ENCODE assay signal across 1 cellular context in genomic region chr18:50806208-50806616, GRCh38.
TF ChIP-seq lines count a peak whose summit lies in the region.

No MANE protein-coding gene starts in this region.

TF ChIP-seq in HepG2, 621 proteins besides CTCF, POLR2A, EP300 and RAD21 (continued from another document and continues in another):
- TF ChIP-seq, protein P1, sequence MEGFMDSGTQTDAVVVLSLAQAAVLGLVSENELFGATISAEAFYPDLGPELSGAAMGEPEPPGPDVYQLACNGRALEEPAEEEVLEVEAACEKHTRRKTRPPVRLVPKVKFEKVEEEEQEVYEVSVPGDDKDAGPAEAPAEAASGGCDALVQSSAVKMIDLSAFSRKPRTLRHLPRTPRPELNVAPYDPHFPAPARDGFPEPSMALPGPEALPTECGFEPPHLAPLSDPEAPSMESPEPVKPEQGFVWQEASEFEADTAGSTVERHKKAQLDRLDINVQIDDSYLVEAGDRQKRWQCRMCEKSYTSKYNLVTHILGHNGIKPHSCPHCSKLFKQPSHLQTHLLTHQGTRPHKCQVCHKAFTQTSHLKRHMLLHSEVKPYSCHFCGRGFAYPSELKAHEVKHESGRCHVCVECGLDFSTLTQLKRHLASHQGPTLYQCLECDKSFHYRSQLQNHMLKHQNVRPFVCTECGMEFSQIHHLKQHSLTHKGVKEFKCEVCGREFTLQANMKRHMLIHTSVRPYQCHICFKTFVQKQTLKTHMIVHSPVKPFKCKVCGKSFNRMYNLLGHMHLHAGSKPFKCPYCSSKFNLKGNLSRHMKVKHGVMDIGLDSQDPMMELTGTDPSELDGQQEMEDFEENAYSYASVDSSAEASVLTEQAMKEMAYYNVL (CRISPR knock-in tag; IDR thresholded peaks at IDR 0.05; ENCODE audit: borderline replicate concordance), result 0 out of 2 replicates have a peak, but pooled peaks have one; percentile 15
- TF ChIP-seq KAT7 (CRISPR knock-in tag; IDR thresholded peaks at IDR 0.05; ENCODE audit: borderline replicate concordance) (no peak), TCF12 (IDR thresholded peaks at IDR 0.05) (no peak), TCF12 (CRISPR knock-in tag; IDR thresholded peaks at IDR 0.05) (no peak), TBX2 (CRISPR knock-in tag; IDR thresholded peaks at IDR 0.05; ENCODE audit: borderline replicate concordance) (peak; percentile 59; the same call in 1 of the 2 replicates), SPEN (CRISPR knock-in tag; IDR thresholded peaks at IDR 0.05; ENCODE audit: low read depth) (0 out of 2 replicates have a peak, but pooled peaks have one; percentile 33), PHF20 (CRISPR knock-in tag; IDR thresholded peaks at IDR 0.05) (no peak), HOXA3 (CRISPR knock-in tag; IDR thresholded peaks at IDR 0.05) (peak; percentile 33; the same call in 1 of the 2 replicates), RNF2 (conservative IDR thresholded peaks at IDR 0.05; ENCODE audit: low read depth) (peak; percentile 38; the same call in 1 of the 2 replicates), MAZ (IDR thresholded peaks at IDR 0.05; ENCODE audit: borderline replicate concordance, low read depth, low read length) (no peak), MAZ (CRISPR knock-in tag; IDR thresholded peaks at IDR 0.05; ENCODE audit: low read depth) (no peak), TEAD3 (CRISPR knock-in tag; optimal IDR thresholded peaks at IDR 0.05; ENCODE audit: borderline replicate concordance) (no peak), PCBP1 (IDR thresholded peaks at IDR 0.05; ENCODE audit: borderline replicate concordance, low read depth, low read length) (no peak), SP5 (CRISPR knock-in tag; IDR thresholded peaks at IDR 0.05; ENCODE audit: borderline replicate concordance, low read depth) (no peak), ZBTB33 (CRISPR knock-in tag; IDR thresholded peaks at IDR 0.05) (no peak), HMG20A (CRISPR knock-in tag; IDR thresholded peaks at IDR 0.05; ENCODE audit: borderline replicate concordance) (no peak), ZNF891 (CRISPR knock-in tag; IDR thresholded peaks at IDR 0.05) (0 out of 2 replicates have a peak, but pooled peaks have one; percentile 49), IKZF5 (CRISPR knock-in tag; IDR thresholded peaks at IDR 0.05) (no peak), REL (CRISPR knock-in tag; conservative IDR thresholded peaks at IDR 0.05) (no peak), MBNL3 (CRISPR knock-in tag; conservative IDR thresholded peaks at IDR 0.05) (no peak), ATRX (CRISPR knock-in tag; IDR thresholded peaks at IDR 0.05; ENCODE audit: borderline replicate concordance) (no peak), ZUFSP (CRISPR knock-in tag; IDR thresholded peaks at IDR 0.05; ENCODE audit: borderline replicate concordance) (no peak), IRF9 (CRISPR knock-in tag; IDR thresholded peaks at IDR 0.05; ENCODE audit: borderline replicate concordance) (no peak), SP1 (IDR thresholded peaks at IDR 0.05) (no peak), SP1 (CRISPR knock-in tag; IDR thresholded peaks at IDR 0.05) (no peak), NFAT5 (CRISPR knock-in tag; IDR thresholded peaks at IDR 0.05) (no peak), RBM39 (IDR thresholded peaks at IDR 0.05; ENCODE audit: low read depth, low read length, poor library complexity, severe bottlenecking) (no peak), ZNF839 (CRISPR knock-in tag; IDR thresholded peaks at IDR 0.05; ENCODE audit: borderline replicate concordance) (no peak), ZNF263 (CRISPR knock-in tag; IDR thresholded peaks at IDR 0.05) (no peak), MIER3 (CRISPR knock-in tag; IDR thresholded peaks at IDR 0.05; ENCODE audit: borderline replicate concordance) (no peak), ZSCAN25 (CRISPR knock-in tag; IDR thresholded peaks at IDR 0.05) (no peak), ZNF629 (CRISPR knock-in tag; conservative IDR thresholded peaks at IDR 0.05) (no peak), HNRNPH1 (optimal IDR thresholded peaks at IDR 0.05; ENCODE audit: low read depth, low read length) (no peak), NR0B2 (CRISPR knock-in tag; IDR thresholded peaks at IDR 0.05) (0 out of 2 replicates have a peak, but pooled peaks have one; percentile 26), ETV6 (CRISPR knock-in tag; conservative IDR thresholded peaks at IDR 0.05) (no peak), ZNF138 (CRISPR knock-in tag; IDR thresholded peaks at IDR 0.05; ENCODE audit: low read depth) (no peak), SOX5 (CRISPR knock-in tag; IDR thresholded peaks at IDR 0.05; ENCODE audit: borderline replicate concordance) (peak; percentile 32; the same call in 1 of the 2 replicates), SKI (IDR thresholded peaks at IDR 0.05; ENCODE audit: partially characterized antibody) (no peak), MXD1 (CRISPR knock-in tag; IDR thresholded peaks at IDR 0.05) (no peak)
- TF ChIP-seq, protein P2, sequence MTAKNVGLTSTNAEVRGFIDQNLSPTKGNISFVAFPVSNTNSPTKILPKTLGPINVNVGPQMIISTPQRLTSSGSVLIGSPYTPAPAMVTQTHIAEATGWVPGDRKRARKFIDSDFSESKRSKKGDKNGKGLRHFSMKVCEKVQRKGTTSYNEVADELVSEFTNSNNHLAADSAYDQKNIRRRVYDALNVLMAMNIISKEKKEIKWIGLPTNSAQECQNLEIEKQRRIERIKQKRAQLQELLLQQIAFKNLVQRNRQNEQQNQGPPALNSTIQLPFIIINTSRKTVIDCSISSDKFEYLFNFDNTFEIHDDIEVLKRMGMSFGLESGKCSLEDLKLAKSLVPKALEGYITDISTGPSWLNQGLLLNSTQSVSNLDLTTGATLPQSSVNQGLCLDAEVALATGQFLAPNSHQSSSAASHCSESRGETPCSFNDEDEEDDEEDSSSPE (CRISPR knock-in tag; IDR thresholded peaks at IDR 0.05), result peak; percentile 64; the same call in 1 of the 2 replicates
- TF ChIP-seq, protein P3, sequence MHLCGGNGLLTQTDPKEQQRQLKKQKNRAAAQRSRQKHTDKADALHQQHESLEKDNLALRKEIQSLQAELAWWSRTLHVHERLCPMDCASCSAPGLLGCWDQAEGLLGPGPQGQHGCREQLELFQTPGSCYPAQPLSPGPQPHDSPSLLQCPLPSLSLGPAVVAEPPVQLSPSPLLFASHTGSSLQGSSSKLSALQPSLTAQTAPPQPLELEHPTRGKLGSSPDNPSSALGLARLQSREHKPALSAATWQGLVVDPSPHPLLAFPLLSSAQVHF (CRISPR knock-in tag; IDR thresholded peaks at IDR 0.05), result no peak
- TF ChIP-seq, protein P4, sequence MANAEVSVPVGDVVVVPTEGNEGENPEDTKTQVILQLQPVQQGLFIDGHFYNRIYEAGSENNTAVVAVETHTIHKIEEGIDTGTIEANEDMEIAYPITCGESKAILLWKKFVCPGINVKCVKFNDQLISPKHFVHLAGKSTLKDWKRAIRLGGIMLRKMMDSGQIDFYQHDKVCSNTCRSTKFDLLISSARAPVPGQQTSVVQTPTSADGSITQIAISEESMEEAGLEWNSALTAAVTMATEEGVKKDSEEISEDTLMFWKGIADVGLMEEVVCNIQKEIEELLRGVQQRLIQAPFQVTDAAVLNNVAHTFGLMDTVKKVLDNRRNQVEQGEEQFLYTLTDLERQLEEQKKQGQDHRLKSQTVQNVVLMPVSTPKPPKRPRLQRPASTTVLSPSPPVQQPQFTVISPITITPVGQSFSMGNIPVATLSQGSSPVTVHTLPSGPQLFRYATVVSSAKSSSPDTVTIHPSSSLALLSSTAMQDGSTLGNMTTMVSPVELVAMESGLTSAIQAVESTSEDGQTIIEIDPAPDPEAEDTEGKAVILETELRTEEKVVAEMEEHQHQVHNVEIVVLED (CRISPR knock-in tag; IDR thresholded peaks at IDR 0.05; ENCODE audit: borderline replicate concordance), result no peak
- TF ChIP-seq, protein P5, sequence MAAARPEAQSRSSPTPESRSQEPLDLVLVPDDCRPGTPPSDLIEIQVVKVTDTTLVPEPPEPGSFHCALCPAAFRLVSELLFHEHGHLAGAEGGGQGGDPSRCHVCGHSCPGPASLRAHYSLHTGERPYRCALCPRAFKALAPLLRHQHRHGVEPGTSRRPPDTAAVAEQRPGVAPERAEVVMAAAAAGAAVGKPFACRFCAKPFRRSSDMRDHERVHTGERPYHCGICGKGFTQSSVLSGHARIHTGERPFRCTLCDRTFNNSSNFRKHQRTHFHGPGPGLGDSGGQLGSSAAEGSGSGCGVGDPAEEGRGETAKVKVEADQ (CRISPR knock-in tag; IDR thresholded peaks at IDR 0.05; ENCODE audit: borderline replicate concordance), result no peak
